Comparison of ENCODE assay signal across 1 cellular context in genomic region chr2:37786854-37787253, GRCh38.
TF ChIP-seq lines count a peak whose summit lies in the region.

No MANE protein-coding gene starts in this region.

TF ChIP-seq in HepG2, 621 proteins besides CTCF, POLR2A, EP300 and RAD21 (continued from another document and continues in another):
- TF ChIP-seq RERE (CRISPR knock-in tag; IDR thresholded peaks at IDR 0.05; ENCODE audit: low read depth), result no peak
- no peak for TF ChIP-seq ZFP36L1 (CRISPR knock-in tag; IDR thresholded peaks at IDR 0.05)
- no peak for TF ChIP-seq ESRRA (CRISPR knock-in tag; IDR thresholded peaks at IDR 0.05; ENCODE audit: low read depth)
- no peak for TF ChIP-seq ZNF7 (CRISPR knock-in tag; IDR thresholded peaks at IDR 0.05)
- TF ChIP-seq MLX (CRISPR knock-in tag; IDR thresholded peaks at IDR 0.05), result no peak
- TF ChIP-seq MYNN (CRISPR knock-in tag; IDR thresholded peaks at IDR 0.05; ENCODE audit: low read depth), result no peak
- TF ChIP-seq ZNF281 (CRISPR knock-in tag; IDR thresholded peaks at IDR 0.05; ENCODE audit: borderline replicate concordance), result no peak
- no peak for TF ChIP-seq XRCC5 (optimal IDR thresholded peaks at IDR 0.05; ENCODE audit: low read length)
- TF ChIP-seq SP5 (CRISPR knock-in tag; IDR thresholded peaks at IDR 0.05; ENCODE audit: borderline replicate concordance, low read depth), result no peak
- 0 out of 2 replicates have a peak, but pooled peaks have one; percentile 29 for TF ChIP-seq ZMYM4 (CRISPR knock-in tag; IDR thresholded peaks at IDR 0.05)
- no peak for TF ChIP-seq FOXP1 (IDR thresholded peaks at IDR 0.05)
- TF ChIP-seq FOXP1 (CRISPR knock-in tag; IDR thresholded peaks at IDR 0.05), result 0 out of 2 replicates have a peak, but pooled peaks have one; percentile 9
- TF ChIP-seq NONO (IDR thresholded peaks at IDR 0.05), result no peak
- TF ChIP-seq NONO (CRISPR knock-in tag; conservative IDR thresholded peaks at IDR 0.05), result no peak
- TF ChIP-seq TP53 (CRISPR knock-in tag; conservative IDR thresholded peaks at IDR 0.05), result no peak; the same call in 1 of the 2 replicates
- TF ChIP-seq CCDC6 (CRISPR knock-in tag; IDR thresholded peaks at IDR 0.05), result no peak
- TF ChIP-seq NFE2L1 (CRISPR knock-in tag; IDR thresholded peaks at IDR 0.05; ENCODE audit: borderline replicate concordance), result no peak
- no peak for TF ChIP-seq ZNF629 (CRISPR knock-in tag; conservative IDR thresholded peaks at IDR 0.05)
- TF ChIP-seq CSRNP1 (CRISPR knock-in tag; IDR thresholded peaks at IDR 0.05), result no peak
- no peak for TF ChIP-seq HOXA3 (CRISPR knock-in tag; IDR thresholded peaks at IDR 0.05)
- peak; percentile 63 for TF ChIP-seq NFIC (IDR thresholded peaks at IDR 0.05; ENCODE audit: low read length)
- no peak for TF ChIP-seq ETV5 (CRISPR knock-in tag; IDR thresholded peaks at IDR 0.05; ENCODE audit: borderline replicate concordance)
- no peak for TF ChIP-seq ELF1 (CRISPR knock-in tag; IDR thresholded peaks at IDR 0.05)
- no peak for TF ChIP-seq ZNF678 (CRISPR knock-in tag; IDR thresholded peaks at IDR 0.05)
- no peak for TF ChIP-seq ZSCAN9 (CRISPR knock-in tag; IDR thresholded peaks at IDR 0.05; ENCODE audit: borderline replicate concordance)
- no peak for TF ChIP-seq SALL2 (CRISPR knock-in tag; IDR thresholded peaks at IDR 0.05)
- TF ChIP-seq BATF2 (CRISPR knock-in tag; IDR thresholded peaks at IDR 0.05), result no peak
- no peak for TF ChIP-seq JUNB (CRISPR knock-in tag; IDR thresholded peaks at IDR 0.05; ENCODE audit: borderline replicate concordance)
- TF ChIP-seq ZNF766 (CRISPR knock-in tag; IDR thresholded peaks at IDR 0.05; ENCODE audit: borderline replicate concordance), result no peak
- TF ChIP-seq MATR3 (CRISPR knock-in tag; IDR thresholded peaks at IDR 0.05), result no peak
- TF ChIP-seq ZKSCAN8 (CRISPR knock-in tag; IDR thresholded peaks at IDR 0.05; ENCODE audit: borderline replicate concordance), result no peak
- TF ChIP-seq, protein P1, sequence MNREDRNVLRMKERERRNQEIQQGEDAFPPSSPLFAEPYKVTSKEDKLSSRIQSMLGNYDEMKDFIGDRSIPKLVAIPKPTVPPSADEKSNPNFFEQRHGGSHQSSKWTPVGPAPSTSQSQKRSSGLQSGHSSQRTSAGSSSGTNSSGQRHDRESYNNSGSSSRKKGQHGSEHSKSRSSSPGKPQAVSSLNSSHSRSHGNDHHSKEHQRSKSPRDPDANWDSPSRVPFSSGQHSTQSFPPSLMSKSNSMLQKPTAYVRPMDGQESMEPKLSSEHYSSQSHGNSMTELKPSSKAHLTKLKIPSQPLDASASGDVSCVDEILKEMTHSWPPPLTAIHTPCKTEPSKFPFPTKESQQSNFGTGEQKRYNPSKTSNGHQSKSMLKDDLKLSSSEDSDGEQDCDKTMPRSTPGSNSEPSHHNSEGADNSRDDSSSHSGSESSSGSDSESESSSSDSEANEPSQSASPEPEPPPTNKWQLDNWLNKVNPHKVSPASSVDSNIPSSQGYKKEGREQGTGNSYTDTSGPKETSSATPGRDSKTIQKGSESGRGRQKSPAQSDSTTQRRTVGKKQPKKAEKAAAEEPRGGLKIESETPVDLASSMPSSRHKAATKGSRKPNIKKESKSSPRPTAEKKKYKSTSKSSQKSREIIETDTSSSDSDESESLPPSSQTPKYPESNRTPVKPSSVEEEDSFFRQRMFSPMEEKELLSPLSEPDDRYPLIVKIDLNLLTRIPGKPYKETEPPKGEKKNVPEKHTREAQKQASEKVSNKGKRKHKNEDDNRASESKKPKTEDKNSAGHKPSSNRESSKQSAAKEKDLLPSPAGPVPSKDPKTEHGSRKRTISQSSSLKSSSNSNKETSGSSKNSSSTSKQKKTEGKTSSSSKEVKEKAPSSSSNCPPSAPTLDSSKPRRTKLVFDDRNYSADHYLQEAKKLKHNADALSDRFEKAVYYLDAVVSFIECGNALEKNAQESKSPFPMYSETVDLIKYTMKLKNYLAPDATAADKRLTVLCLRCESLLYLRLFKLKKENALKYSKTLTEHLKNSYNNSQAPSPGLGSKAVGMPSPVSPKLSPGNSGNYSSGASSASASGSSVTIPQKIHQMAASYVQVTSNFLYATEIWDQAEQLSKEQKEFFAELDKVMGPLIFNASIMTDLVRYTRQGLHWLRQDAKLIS (CRISPR knock-in tag; IDR thresholded peaks at IDR 0.05), result no peak
- TF ChIP-seq, protein P2, sequence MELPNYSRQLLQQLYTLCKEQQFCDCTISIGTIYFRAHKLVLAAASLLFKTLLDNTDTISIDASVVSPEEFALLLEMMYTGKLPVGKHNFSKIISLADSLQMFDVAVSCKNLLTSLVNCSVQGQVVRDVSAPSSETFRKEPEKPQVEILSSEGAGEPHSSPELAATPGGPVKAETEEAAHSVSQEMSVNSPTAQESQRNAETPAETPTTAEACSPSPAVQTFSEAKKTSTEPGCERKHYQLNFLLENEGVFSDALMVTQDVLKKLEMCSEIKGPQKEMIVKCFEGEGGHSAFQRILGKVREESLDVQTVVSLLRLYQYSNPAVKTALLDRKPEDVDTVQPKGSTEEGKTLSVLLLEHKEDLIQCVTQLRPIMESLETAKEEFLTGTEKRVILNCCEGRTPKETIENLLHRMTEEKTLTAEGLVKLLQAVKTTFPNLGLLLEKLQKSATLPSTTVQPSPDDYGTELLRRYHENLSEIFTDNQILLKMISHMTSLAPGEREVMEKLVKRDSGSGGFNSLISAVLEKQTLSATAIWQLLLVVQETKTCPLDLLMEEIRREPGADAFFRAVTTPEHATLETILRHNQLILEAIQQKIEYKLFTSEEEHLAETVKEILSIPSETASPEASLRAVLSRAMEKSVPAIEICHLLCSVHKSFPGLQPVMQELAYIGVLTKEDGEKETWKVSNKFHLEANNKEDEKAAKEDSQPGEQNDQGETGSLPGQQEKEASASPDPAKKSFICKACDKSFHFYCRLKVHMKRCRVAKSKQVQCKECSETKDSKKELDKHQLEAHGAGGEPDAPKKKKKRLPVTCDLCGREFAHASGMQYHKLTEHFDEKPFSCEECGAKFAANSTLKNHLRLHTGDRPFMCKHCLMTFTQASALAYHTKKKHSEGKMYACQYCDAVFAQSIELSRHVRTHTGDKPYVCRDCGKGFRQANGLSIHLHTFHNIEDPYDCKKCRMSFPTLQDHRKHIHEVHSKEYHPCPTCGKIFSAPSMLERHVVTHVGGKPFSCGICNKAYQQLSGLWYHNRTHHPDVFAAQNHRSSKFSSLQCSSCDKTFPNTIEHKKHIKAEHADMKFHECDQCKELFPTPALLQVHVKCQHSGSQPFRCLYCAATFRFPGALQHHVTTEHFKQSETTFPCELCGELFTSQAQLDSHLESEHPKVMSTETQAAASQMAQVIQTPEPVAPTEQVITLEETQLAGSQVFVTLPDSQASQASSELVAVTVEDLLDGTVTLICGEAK (IDR thresholded peaks at IDR 0.05), result no peak
- TF ChIP-seq, protein P2 (CRISPR knock-in tag; IDR thresholded peaks at IDR 0.05), result no peak
- TF ChIP-seq PITX1 (CRISPR knock-in tag; IDR thresholded peaks at IDR 0.05), result no peak
- no peak for TF ChIP-seq ATM (IDR thresholded peaks at IDR 0.05; ENCODE audit: borderline replicate concordance)
